In the genomic region with DNA sequence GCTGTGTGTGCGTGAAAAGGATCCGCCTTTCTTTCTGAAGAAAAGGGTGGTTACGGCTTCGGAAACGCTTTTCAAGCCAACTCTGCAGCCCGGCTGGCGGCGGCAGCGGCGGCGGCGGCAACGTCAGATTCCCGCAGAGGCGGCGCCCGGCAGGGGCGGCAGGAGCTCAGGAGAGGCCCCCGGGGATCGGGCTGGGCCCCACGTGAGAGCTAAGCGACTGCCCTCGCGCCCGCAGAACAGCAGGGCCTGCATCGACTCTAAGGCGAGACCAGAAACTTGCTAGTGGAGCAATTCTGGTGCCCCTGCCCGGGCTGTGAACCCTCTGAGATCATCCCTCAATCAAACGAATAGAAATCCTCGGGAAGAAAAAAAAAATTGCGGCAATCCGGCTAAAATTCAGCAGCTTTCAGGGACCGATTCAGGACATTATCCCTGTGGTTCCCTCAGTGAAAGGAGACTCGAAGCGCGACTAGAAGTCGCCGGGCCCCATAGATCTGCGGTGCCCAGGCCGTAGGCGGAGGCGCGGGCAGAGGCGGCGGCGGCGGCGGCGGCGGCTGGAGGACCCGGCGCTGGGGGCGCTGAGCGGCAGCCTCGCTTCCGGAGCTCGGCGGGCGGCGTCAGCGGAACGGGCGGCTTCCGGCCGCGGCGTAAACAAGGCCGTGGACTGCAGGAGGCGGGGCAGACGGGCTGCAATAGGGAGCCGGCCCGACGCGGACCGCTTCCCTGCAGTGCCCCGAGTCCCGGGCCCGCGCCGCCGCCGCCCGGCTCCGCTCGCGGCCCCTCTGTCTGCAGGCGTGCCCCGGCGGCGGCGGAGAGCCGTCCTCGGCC, we compare ENCODE assay signal across 8 cellular contexts. TPM values are rescaled to one million over a fixed set of nuclear protein-coding genes. Genes with fewer than 3 reads are reported as not detected.
DNase-seq lines count a peak whose midpoint lies in the region; ATAC-seq, FAIRE-seq and TF ChIP-seq lines count a peak whose summit lies in the region.

A gene with protein sequence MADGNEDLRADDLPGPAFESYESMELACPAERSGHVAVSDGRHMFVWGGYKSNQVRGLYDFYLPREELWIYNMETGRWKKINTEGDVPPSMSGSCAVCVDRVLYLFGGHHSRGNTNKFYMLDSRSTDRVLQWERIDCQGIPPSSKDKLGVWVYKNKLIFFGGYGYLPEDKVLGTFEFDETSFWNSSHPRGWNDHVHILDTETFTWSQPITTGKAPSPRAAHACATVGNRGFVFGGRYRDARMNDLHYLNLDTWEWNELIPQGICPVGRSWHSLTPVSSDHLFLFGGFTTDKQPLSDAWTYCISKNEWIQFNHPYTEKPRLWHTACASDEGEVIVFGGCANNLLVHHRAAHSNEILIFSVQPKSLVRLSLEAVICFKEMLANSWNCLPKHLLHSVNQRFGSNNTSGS (plus strand): TSS at position 681 of the 828 bp plus-strand sequence. CDS start 316 bp downstream, outside the sequence.

- TF ChIP-seq RAD21 in neural cell (conservative IDR thresholded peaks at IDR 0.05): peak; percentile 39

- H3K9me2 ChIP-seq in neural cell (ENCODE audit: insufficient read depth, low read length): no peaks in the 10 kb centered on the region

- no peaks in the 10 kb centered on the region for H3K9me3 Mint-ChIP-seq in stimulated activated naive CD8-positive, alpha-beta T cell treated with anti-CD3 and anti-CD28 coated beads, Interleukin-15, amount 100 ng/mL, for 72 hours

- H3K4me1 Mint-ChIP-seq in stimulated activated naive CD8-positive, alpha-beta T cell treated with anti-CD3 and anti-CD28 coated beads, Interleukin-15, amount 100 ng/mL, for 72 hours: peaks cover 38% of the 10 kb centered on the region

- no peaks in the 10 kb centered on the region for H3K36me3 ChIP-seq in neural cell (ENCODE audit: insufficient read depth, low read length)

- TF ChIP-seq POLR2A in H54 (IDR thresholded peaks at IDR 0.05; ENCODE audit: low read depth, low read length): peak; percentile 77
- peak; percentile 84 for TF ChIP-seq POLR2A in Raji (IDR thresholded peaks at IDR 0.05; ENCODE audit: insufficient read depth, low read depth, low read length)

- peak within 1 kb of the TSS; percentile 99 to 100 for H3K27ac Mint-ChIP-seq in stimulated activated naive CD8-positive, alpha-beta T cell treated with anti-CD3 and anti-CD28 coated beads, Interleukin-15, amount 100 ng/mL, for 72 hours

- TF ChIP-seq CTCF in LNCaP clone FGC (IDR thresholded peaks at IDR 0.05; ENCODE audit: control insufficient read depth, extremely low read depth, insufficient read depth): peak; percentile 81
- no peak for TF ChIP-seq CTCF in fibroblast of the aortic adventitia (IDR thresholded peaks at IDR 0.05; ENCODE audit: insufficient read depth, low read length)
- TF ChIP-seq CTCF in neural cell (IDR thresholded peaks at IDR 0.05; ENCODE audit: poor library complexity, severe bottlenecking): peak; percentile 88

- in situ Hi-C loops in G401 (cut with HindIII; ENCODE audit: low sequenced_read_pairs): no loop called here

- H3K4me3 ChIP-seq in LNCaP clone FGC (ENCODE audit: low read depth, low read length) (peak within 1 kb of the TSS; percentile 89), fibroblast of the aortic adventitia (ENCODE audit: low read depth, low read length) (peak within 1 kb of the TSS; percentile 80), neural cell (ENCODE audit: low read length) (peak within 1 kb of the TSS; percentile 84)

- DNase-seq in G401 (ENCODE audit: low spot score): peak; percentile 85
- peak; percentile 57 for DNase-seq in H54 (ENCODE audit: insufficient read length, low spot score)
- peak; percentile 48 for DNase-seq in LNCaP clone FGC (ENCODE audit: low read depth)
- DNase-seq in activated T-helper 9 cell treated with anti-CD3 and anti-CD28 coated beads, Interleukin-2, amount 50 U/mL, for 16 hours (ENCODE audit: low read depth): peak; percentile 84
- DNase-seq in fibroblast of the aortic adventitia (ENCODE audit: low read depth): peak; percentile 82
- DNase-seq in stimulated activated naive CD8-positive, alpha-beta T cell treated with anti-CD3 and anti-CD28 coated beads, Interleukin-15, amount 100 ng/mL, for 72 hours: peak; percentile 92

- TF ChIP-seq EP300 in neural cell (conservative IDR thresholded peaks at IDR 0.05; ENCODE audit: poor library complexity, severe bottlenecking): peak; percentile 47

- peak; percentile 88 for ATAC-seq in stimulated activated naive CD8-positive, alpha-beta T cell treated with anti-CD3 and anti-CD28 coated beads, Interleukin-15, amount 100 ng/mL, for 72 hours

- peaks cover 5% of the 10 kb centered on the region for H4K20me1 ChIP-seq in neural cell (ENCODE audit: insufficient read depth)

- peak within 1 kb of the TSS; percentile 96 for H2AFZ ChIP-seq in neural cell (ENCODE audit: low read depth, low read length)

- H3K27me3 ChIP-seq in neural cell (ENCODE audit: insufficient read depth, low read depth, low read length): no peaks in the 10 kb centered on the region

- H3K27me3 Mint-ChIP-seq in stimulated activated naive CD8-positive, alpha-beta T cell treated with anti-CD3 and anti-CD28 coated beads, Interleukin-15, amount 100 ng/mL, for 72 hours: no peaks in the 10 kb centered on the region

- peak within 1 kb of the TSS; percentile 98 for H3K27ac ChIP-seq in neural cell (ENCODE audit: low read length)

- H3F3A ChIP-seq in neural cell (ENCODE audit: insufficient read depth, low read length, poor library complexity, severe bottlenecking): no peaks in the 10 kb centered on the region

- H3K79me2 ChIP-seq in neural cell (replicated peaks; ENCODE audit: insufficient read depth, low read length): peaks cover 34% of the 10 kb centered on the region

- no peaks in the 10 kb centered on the region for H3K9me3 ChIP-seq in neural cell (ENCODE audit: low read length)

- FAIRE-seq in H54 (lab: Jason Lieb, UNC): no peak

- H3K4me3 Mint-ChIP-seq in stimulated activated naive CD8-positive, alpha-beta T cell treated with anti-CD3 and anti-CD28 coated beads, Interleukin-15, amount 100 ng/mL, for 72 hours: peak within 1 kb of the TSS; percentile 96 to 98

- peak within 1 kb of the TSS; percentile 100 for H3K4me2 ChIP-seq in neural cell (ENCODE audit: low read length)

- H3K9ac ChIP-seq in neural cell (ENCODE audit: low read length): peak within 1 kb of the TSS; percentile 96

TF ChIP-seq in neural cell, 6 proteins besides CTCF, POLR2A, EP300 and RAD21:
- peak; percentile 57 for TF ChIP-seq SMC3 (conservative IDR thresholded peaks at IDR 0.05; ENCODE audit: poor library complexity)
- TF ChIP-seq, protein P1, sequence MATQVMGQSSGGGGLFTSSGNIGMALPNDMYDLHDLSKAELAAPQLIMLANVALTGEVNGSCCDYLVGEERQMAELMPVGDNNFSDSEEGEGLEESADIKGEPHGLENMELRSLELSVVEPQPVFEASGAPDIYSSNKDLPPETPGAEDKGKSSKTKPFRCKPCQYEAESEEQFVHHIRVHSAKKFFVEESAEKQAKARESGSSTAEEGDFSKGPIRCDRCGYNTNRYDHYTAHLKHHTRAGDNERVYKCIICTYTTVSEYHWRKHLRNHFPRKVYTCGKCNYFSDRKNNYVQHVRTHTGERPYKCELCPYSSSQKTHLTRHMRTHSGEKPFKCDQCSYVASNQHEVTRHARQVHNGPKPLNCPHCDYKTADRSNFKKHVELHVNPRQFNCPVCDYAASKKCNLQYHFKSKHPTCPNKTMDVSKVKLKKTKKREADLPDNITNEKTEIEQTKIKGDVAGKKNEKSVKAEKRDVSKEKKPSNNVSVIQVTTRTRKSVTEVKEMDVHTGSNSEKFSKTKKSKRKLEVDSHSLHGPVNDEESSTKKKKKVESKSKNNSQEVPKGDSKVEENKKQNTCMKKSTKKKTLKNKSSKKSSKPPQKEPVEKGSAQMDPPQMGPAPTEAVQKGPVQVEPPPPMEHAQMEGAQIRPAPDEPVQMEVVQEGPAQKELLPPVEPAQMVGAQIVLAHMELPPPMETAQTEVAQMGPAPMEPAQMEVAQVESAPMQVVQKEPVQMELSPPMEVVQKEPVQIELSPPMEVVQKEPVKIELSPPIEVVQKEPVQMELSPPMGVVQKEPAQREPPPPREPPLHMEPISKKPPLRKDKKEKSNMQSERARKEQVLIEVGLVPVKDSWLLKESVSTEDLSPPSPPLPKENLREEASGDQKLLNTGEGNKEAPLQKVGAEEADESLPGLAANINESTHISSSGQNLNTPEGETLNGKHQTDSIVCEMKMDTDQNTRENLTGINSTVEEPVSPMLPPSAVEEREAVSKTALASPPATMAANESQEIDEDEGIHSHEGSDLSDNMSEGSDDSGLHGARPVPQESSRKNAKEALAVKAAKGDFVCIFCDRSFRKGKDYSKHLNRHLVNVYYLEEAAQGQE (IDR thresholded peaks at IDR 0.05; ENCODE audit: borderline replicate concordance): peak; percentile 41
- peak; percentile 89 for TF ChIP-seq POLR2AphosphoS5 (IDR thresholded peaks at IDR 0.05)
- TF ChIP-seq EZH2 (IDR thresholded peaks at IDR 0.05; ENCODE audit: borderline replicate concordance, insufficient read depth, low read length, poor library complexity, severe bottlenecking): no peak
- peak; percentile 55 for TF ChIP-seq TAF1 (IDR thresholded peaks at IDR 0.05; ENCODE audit: low read depth)
- peak; percentile 51 for TF ChIP-seq MXI1 (conservative IDR thresholded peaks at IDR 0.05; ENCODE audit: poor library complexity, severe bottlenecking)

RNA-seq across cellular contexts. Expression of the gene that starts here (rescaled TPM):
- 48.8 and 83.5 TPM in 2 replicates for total RNA-seq in G401 (2014; rRNA removed; shearing (Covaris generic))
- total RNA-seq in fibroblast of the aortic adventitia (ENCODE audit: low replicate concordance): 69.3 and 74.1 TPM in 2 replicates
- polyA plus RNA-seq in neural cell: 290 and 305 TPM in 2 replicates
- 120 and 128 TPM in 2 replicates for polyA minus RNA-seq in neural cell

Comparison
In these comparisons a context has a peak if more than half of its experiments do, and no peak if none do; other contexts are left out.
1. Peak in every context shown above with its lines: DNase-seq, ATAC-seq, H3K4me3 ChIP-seq and H3K27ac ChIP-seq.